Comparison of ENCODE assay signal across 18 cellular contexts in genomic region chr13:43411211-43411610, GRCh38.
DNase-seq lines count a peak whose midpoint lies in the region; ATAC-seq and FAIRE-seq lines count a peak whose summit lies in the region.
"Had no signal": no experiment of that assay in that cellular context is flagged by ENCODE, and none has a peak within 500 bp of the region (broad histone marks: within the 10 kb centered on the region; RNA-seq: fewer than 3 reads in every experiment).

No MANE protein-coding gene starts in this region.

- no peak for ATAC-seq in GM21447 (IDR thresholded peaks at IDR 0.05; ENCODE audit: unreplicated experiment)
- ATAC-seq: GM23338, SK-N-SH treated with all-trans-retinoic acid at 6 μM for 48 hours had no signal

- peak overlapping the region; percentile 85 for H3K27ac ChIP-seq in angular gyrus (ENCODE audit: low read depth, low read length)
- H3K27ac ChIP-seq: C4-2B had no signal

- no peak for DNase-seq in frontal cortex (ENCODE audit: low spot score in 2 of 2)
- peak; percentile 90 for DNase-seq in pons (ENCODE audit: low spot score)
- DNase-seq in superior temporal gyrus (ENCODE audit: extremely low spot score): peak; percentile 88
- DNase-seq in HTR-8/SVneo (ENCODE audit: insufficient read length, low spot score): no peak
- DNase-seq in Kasumi-1 (lab: John Stamatoyannopoulos, UW): no peak
- DNase-seq in NCI-H526 treated with DMSO at 0.1 percent for 48 hours (lab: John Stamatoyannopoulos, UW): no peak
- DNase-seq: DMS 273 treated with DMSO at 0.1 percent for 48 hours, HCEC 1CT, NCI-H2029 treated with DMSO at 0.1 percent for 48 hours, NCI-H2171 treated with DMSO at 0.1 percent for 48 hours, NCI-H446 treated with DMSO at 0.1 percent for 48 hours, SHP77 treated with DMSO at 0.1 percent for 48 hours had no signal

- FAIRE-seq in frontal cortex (lab: Jason Lieb, UNC): peak; percentile 75
- no peak for FAIRE-seq in HTR-8/SVneo (lab: Jason Lieb, UNC)
- FAIRE-seq: G401.6 had no signal

Comparison
In these comparisons a context has a peak if more than half of its experiments do, and no peak if none do; other contexts are left out.
1. DNase-seq: peak in pons (single experiment) and superior temporal gyrus (single experiment); none in frontal cortex (0 of 2), HTR-8/SVneo (single experiment), Kasumi-1 (0 of 2) and NCI-H526 treated with DMSO at 0.1 percent for 48 hours (single experiment).